ENCODE assay signal across 16 cellular contexts in the genomic region with DNA sequence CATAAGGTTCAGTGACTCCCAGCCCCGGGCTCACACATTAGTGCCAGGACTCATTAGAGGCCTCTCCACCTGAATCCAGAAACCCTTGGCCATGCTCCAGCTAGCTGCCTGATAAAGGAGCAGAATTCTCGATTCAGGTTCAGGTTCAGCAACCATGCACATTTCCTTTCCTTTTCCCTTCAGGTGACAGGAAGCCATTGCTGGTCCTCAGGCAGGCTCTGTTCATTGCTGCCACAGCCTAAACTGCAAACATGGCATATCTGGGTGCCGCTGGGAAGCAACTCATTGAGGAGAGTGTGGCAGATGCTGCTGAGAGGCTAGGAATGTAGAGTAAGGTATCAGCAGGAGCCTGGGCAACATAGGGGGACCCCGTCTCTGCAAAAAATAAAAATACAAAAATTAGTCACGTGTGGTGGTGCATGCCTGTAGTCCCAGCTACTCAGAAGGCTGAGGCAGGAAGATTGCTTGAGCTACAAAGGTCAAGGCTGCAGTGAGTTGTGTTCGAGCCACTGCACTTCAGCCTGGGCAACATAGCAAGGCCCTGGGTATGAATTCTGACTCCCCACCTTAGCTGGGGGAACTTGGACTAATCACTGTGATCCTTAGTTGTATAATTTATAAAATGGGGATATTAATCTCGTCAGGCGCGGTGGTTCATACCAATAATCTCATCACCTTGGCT.
"Had no signal": no experiment of that assay in that cellular context is flagged by ENCODE, and none has a peak within 500 bp of the region (broad histone marks: within the 10 kb centered on the region; RNA-seq: fewer than 3 reads in every experiment).

No MANE protein-coding gene starts in this region.

- ATAC-seq: left colon, natural killer cell, sciatic nerve, upper lobe of right lung had no signal

- DNase-seq: activated CD4-positive, alpha-beta memory T cell treated with anti-CD3 and anti-CD28 coated beads for 36 hours; activated CD4-positive, CD25-positive, alpha-beta regulatory T cell treated with anti-CD3 and anti-CD28 coated beads, Interleukin-2, amount 50 U/mL, for 72 hours; activated gamma-delta T cell treated with Interleukin-2 at 50 U/mL for 16 hours; activated naive CD8-positive, alpha-beta T cell treated with anti-CD3 and anti-CD28 coated beads for 36 hours; activated T-cell treated with anti-CD3 and anti-CD28 coated beads, Interleukin-2, amount 50 U/mL, for 48 hours; dorsolateral prefrontal cortex; glutamatergic neuron; left colon; natural killer cell; stimulated activated CD4-positive, alpha-beta T cell treated with anti-CD3 and anti-CD28 coated beads, Interleukin-2, amount 100 ng/mL, for 24 hours; stimulated activated naive CD4-positive, alpha-beta T cell; upper lobe of right lung had no signal

- H3K27ac ChIP-seq: breast epithelium, dorsolateral prefrontal cortex, esophagus muscularis mucosa, prostate gland, upper lobe of right lung had no signal
